In genomic region chr6:40789143-40789764, GRCh38 we compare ENCODE assay signal across 11 cellular contexts.
DNase-seq lines count a peak whose midpoint lies in the region; ATAC-seq and TF ChIP-seq lines count a peak whose summit lies in the region.
"Had no signal": no experiment of that assay in that cellular context is flagged by ENCODE, and none has a peak within 500 bp of the region (broad histone marks: within the 10 kb centered on the region; RNA-seq: fewer than 3 reads in every experiment).

No MANE protein-coding gene starts in this region.

- H4K20me1 ChIP-seq in neural progenitor cell (ENCODE audit: low read depth): no peaks in the 10 kb centered on the region
- H4K20me1 ChIP-seq in PC-3 (ENCODE audit: low read length): no peaks in the 10 kb centered on the region

- H3K9me2 ChIP-seq in PC-3 (replicated peaks; ENCODE audit: low read length): no peaks in the 10 kb centered on the region

- H3K4me3 Mint-ChIP-seq in activated naive CD8-positive, alpha-beta T cell: no peak overlapping the region
- H3K4me3 Mint-ChIP-seq in neural progenitor cell: peak overlapping the region; percentile 16

- no peaks in the 10 kb centered on the region for H3K9me3 Mint-ChIP-seq in activated naive CD8-positive, alpha-beta T cell (ENCODE audit: low read depth)
- no peaks in the 10 kb centered on the region for H3K9me3 Mint-ChIP-seq in neural progenitor cell

- TF ChIP-seq CTCF in neural progenitor cell (IDR thresholded peaks at IDR 0.05) (no peak), PC-3 (conservative IDR thresholded peaks at IDR 0.05; ENCODE audit: low read depth, low read length) (no peak)

- H3K9ac ChIP-seq in neural progenitor cell (no peak overlapping the region), PC-3 (ENCODE audit: low read length) (no peak overlapping the region)

- H3K4me3 ChIP-seq in neural progenitor cell (no peak overlapping the region), PC-3 (ENCODE audit: low read length) (no peak overlapping the region)
- H3K4me3 ChIP-seq: esophagus muscularis mucosa, HAP-1 had no signal

- H3K4me2 ChIP-seq in neural progenitor cell: no peak overlapping the region
- no peak overlapping the region for H3K4me2 ChIP-seq in PC-3 (ENCODE audit: low read length)

- POLR2A ChIA-PET in PC-3 (lab: Charles Lee; ENCODE audit: unreplicated experiment): no interaction called here

- H2AFZ ChIP-seq in neural progenitor cell (replicated peaks) (no peak overlapping the region), PC-3 (ENCODE audit: low read length) (no peak overlapping the region)

- H3K36me3 Mint-ChIP-seq in activated naive CD8-positive, alpha-beta T cell: no peaks in the 10 kb centered on the region
- no peaks in the 10 kb centered on the region for H3K36me3 Mint-ChIP-seq in neural progenitor cell

- H3K9me3 ChIP-seq in neural progenitor cell (ENCODE audit: low read depth) (no peaks in the 10 kb centered on the region), PC-3 (ENCODE audit: low read length) (no peaks in the 10 kb centered on the region)
- H3K9me3 ChIP-seq: esophagus muscularis mucosa, HAP-1 had no signal

- intact Hi-C loops in PC-3 (cut with micrococcal nuclease): no loop called here

- H3K36me3 ChIP-seq in neural progenitor cell: no peaks in the 10 kb centered on the region
- no peaks in the 10 kb centered on the region for H3K36me3 ChIP-seq in PC-3 (ENCODE audit: low read depth, low read length)
- H3K36me3 ChIP-seq: esophagus muscularis mucosa, HAP-1 had no signal

- H3K27ac ChIP-seq in neural progenitor cell (no peak overlapping the region), PC-3 (ENCODE audit: low read length) (no peak overlapping the region)
- H3K27ac ChIP-seq: esophagus muscularis mucosa had no signal

- H3K27ac Mint-ChIP-seq in activated naive CD8-positive, alpha-beta T cell: peak overlapping the region; percentile 66
- H3K27ac Mint-ChIP-seq in neural progenitor cell: no peak overlapping the region

- BruUV-seq in PC-3 (replicated peaks; lab: Mats Ljungman, UMichigan): no TSS peak

- H3K79me2 ChIP-seq in neural progenitor cell (ENCODE audit: low read depth): no peaks in the 10 kb centered on the region
- no peaks in the 10 kb centered on the region for H3K79me2 ChIP-seq in PC-3 (ENCODE audit: low read length)

- H3K27me3 Mint-ChIP-seq in activated naive CD8-positive, alpha-beta T cell: no peaks in the 10 kb centered on the region
- H3K27me3 Mint-ChIP-seq in neural progenitor cell (ENCODE audit: insufficient read depth, low read depth): peaks cover 9% of the 10 kb centered on the region

- H3K4me1 ChIP-seq in neural progenitor cell (no peaks in the 10 kb centered on the region), PC-3 (ENCODE audit: insufficient read depth, low read length) (no peaks in the 10 kb centered on the region)
- H3K4me1 ChIP-seq: HAP-1 had no signal

- H3K4me1 Mint-ChIP-seq in activated naive CD8-positive, alpha-beta T cell (ENCODE audit: low read depth): peaks cover 16% of the 10 kb centered on the region
- peaks cover 13% of the 10 kb centered on the region for H3K4me1 Mint-ChIP-seq in neural progenitor cell

- H3F3A ChIP-seq in neural progenitor cell (ENCODE audit: low read depth) (no peaks in the 10 kb centered on the region), PC-3 (ENCODE audit: low read length, unreplicated experiment) (no peaks in the 10 kb centered on the region)

- DNase-seq in neural progenitor cell (ENCODE audit: low spot score): no peak
- DNase-seq in PC-3: no peak
- no peak for DNase-seq in activated CD8-positive, alpha-beta memory T cell treated with anti-CD3 and anti-CD28 coated beads, Interleukin-2, amount 50 U/mL, for 4 hours
- DNase-seq in foreskin melanocyte: no peak
- DNase-seq: midbrain, SIG-M5 had no signal

- CTCF ChIA-PET in PC-3 (lab: Charles Lee): no interaction called here

- ATAC-seq in GM18867 (IDR thresholded peaks at IDR 0.05; ENCODE audit: unreplicated experiment) (peak; percentile 86), HG03175 (IDR thresholded peaks at IDR 0.05; ENCODE audit: unreplicated experiment) (peak; percentile 87), PC-3 (no peak)

- H3K27me3 ChIP-seq in neural progenitor cell: peaks cover 4% of the 10 kb centered on the region
- peaks cover 18% of the 10 kb centered on the region; the same call in 1 of the 2 replicates for H3K27me3 ChIP-seq in PC-3 (ENCODE audit: low read length)
- H3K27me3 ChIP-seq: esophagus muscularis mucosa had no signal
